19 cellular contexts compared by ENCODE assay signal in genomic region chr10:116115797-116116196, GRCh38.
"Had no signal": no experiment of that assay in that cellular context is flagged by ENCODE, and none has a peak within 500 bp of the region (broad histone marks: within the 10 kb centered on the region; RNA-seq: fewer than 3 reads in every experiment).

No MANE protein-coding gene starts in this region.

- H3K36me3 ChIP-seq: esophagus muscularis mucosa, gastroesophageal sphincter, heart right ventricle, lower lobe of right lung had no signal

- H3K4me3 ChIP-seq: coronary artery, dorsolateral prefrontal cortex, esophagus muscularis mucosa, gastroesophageal sphincter, heart right ventricle, lower lobe of right lung had no signal

- H3K27ac ChIP-seq: coronary artery, dorsolateral prefrontal cortex, esophagus muscularis mucosa, foreskin keratinocyte, gastroesophageal sphincter, heart right ventricle, lower lobe of right lung had no signal

- DNase-seq: dermis blood vessel endothelial cell; dorsolateral prefrontal cortex; effector CD4-positive, alpha-beta T cell; effector memory CD4-positive, alpha-beta T cell; foreskin keratinocyte; head of caudate nucleus; heart right ventricle; hippocampal formation; kidney; kidney glomerular epithelial cell; left colon; left ventricle myocardium superior; lower lobe of right lung; mesenchymal stem cell; midbrain had no signal

- H3K9me3 ChIP-seq: esophagus muscularis mucosa, gastroesophageal sphincter, heart right ventricle, lower lobe of right lung had no signal

- ATAC-seq: foreskin keratinocyte, gastroesophageal sphincter, heart right ventricle, left colon, left lobe of liver, left ventricle myocardium superior, lower lobe of right lung had no signal

- H3K4me1 ChIP-seq: esophagus muscularis mucosa, foreskin keratinocyte, gastroesophageal sphincter, heart right ventricle, lower lobe of right lung had no signal

- H3K27me3 ChIP-seq: esophagus muscularis mucosa, foreskin keratinocyte had no signal
